In the genomic region with DNA sequence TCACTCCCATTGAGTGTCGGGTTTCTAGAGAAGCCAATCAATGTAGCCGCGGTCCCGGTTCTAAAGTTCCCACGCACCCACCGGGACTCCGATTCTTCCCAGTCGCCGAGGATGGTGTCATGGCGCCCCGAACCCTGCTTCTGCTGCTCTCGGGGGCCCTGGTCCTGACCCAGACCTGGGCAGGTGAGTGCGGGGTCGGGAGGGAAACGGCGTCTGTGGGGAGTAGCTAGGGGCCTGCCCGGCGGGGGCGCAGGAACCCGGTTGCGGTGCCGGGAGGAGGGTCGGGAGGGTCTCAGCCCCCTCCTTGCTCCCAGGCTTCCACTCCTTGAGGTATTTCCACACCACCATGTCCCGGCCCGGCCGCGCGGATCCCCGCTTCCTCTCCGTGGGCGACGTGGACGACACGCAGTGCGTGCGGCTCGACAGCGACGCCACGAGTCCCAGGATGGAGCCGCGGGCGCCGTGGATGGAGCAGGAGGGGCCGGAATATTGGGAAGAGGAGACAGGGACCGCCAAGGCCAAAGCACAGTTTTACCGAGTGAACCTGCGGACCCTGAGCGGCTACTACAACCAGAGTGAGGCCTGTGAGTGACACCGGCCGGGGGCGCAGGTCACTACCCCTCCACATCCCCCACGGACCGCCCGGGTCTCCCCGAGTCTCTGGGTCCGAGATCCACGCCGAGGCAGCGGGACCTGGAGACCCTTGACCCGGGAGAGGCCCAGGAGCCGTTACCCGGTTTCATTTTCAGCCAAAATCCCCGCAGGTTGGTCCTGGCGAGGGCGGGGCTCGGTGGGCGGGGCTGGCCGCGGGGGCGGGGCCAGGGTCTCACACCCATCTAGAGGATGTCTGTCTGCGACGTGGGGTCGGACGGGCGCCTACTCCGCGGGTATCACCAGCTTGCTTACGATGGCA, we compare ENCODE assay signal across 8 cellular contexts. TPM values are rescaled to one million over a fixed set of nuclear protein-coding genes. Genes with fewer than 3 reads are reported as not detected.
DNase-seq lines count a peak whose midpoint lies in the region; ATAC-seq and TF ChIP-seq lines count a peak whose summit lies in the region.

No MANE protein-coding gene starts in this region.

- peaks cover 9% of the 10 kb centered on the region for H3K4me1 Mint-ChIP-seq in activated CD8-positive, alpha-beta T cell treated with anti-CD3 and anti-CD28 coated beads for 36 hours (ENCODE audit: low read depth)

- intact Hi-C loops in activated CD8-positive, alpha-beta T cell treated with anti-CD3 and anti-CD28 coated beads for 36 hours (cut with micrococcal nuclease) = no loop called here

- peaks cover 4% of the 10 kb centered on the region for H3K36me3 Mint-ChIP-seq in activated CD8-positive, alpha-beta T cell treated with anti-CD3 and anti-CD28 coated beads for 36 hours (ENCODE audit: low read depth)

- DNase-seq in DMS53 (lab: John Stamatoyannopoulos, UW) (peak; percentile 56), DMS53 treated with DMSO at 0.1 percent for 48 hours (lab: John Stamatoyannopoulos, UW; ENCODE audit: unreplicated experiment) (no peak), mesenteric fat pad (ENCODE audit: low spot score) (peak; percentile 93), foreskin melanocyte (no peak)
- DNase-seq in activated CD8-positive, alpha-beta T cell treated with anti-CD3 and anti-CD28 coated beads for 36 hours = peak; percentile 72
- peak; percentile 77 for DNase-seq in effector CD8-positive, alpha-beta T cell (lab: John Stamatoyannopoulos, UW)
- DNase-seq in stimulated activated CD8-positive, alpha-beta memory T cell treated with anti-CD3 and anti-CD28 coated beads, Interleukin-12 subunit alpha, Interleukin-12 subunit beta, amount 100 ng/mL, for 4 hours (ENCODE audit: low read depth) = peak; percentile 65

- TF ChIP-seq CTCF in activated CD8-positive, alpha-beta T cell treated with anti-CD3 and anti-CD28 coated beads for 36 hours (IDR thresholded peaks at IDR 0.05) = no peak

- peaks cover 9% of the 10 kb centered on the region for H3K9me3 Mint-ChIP-seq in activated CD8-positive, alpha-beta T cell treated with anti-CD3 and anti-CD28 coated beads for 36 hours

- POLR2A ChIA-PET in activated CD8-positive, alpha-beta T cell treated with anti-CD3 and anti-CD28 coated beads for 36 hours (lab: Charles Lee) = no interaction called here

- peak; percentile 92 for ATAC-seq in activated CD8-positive, alpha-beta T cell treated with anti-CD3 and anti-CD28 coated beads for 36 hours
- ATAC-seq in GM21528 (IDR thresholded peaks at IDR 0.05; ENCODE audit: low FRiP score, unreplicated experiment) = no peak

- H3K27ac Mint-ChIP-seq in activated CD8-positive, alpha-beta T cell treated with anti-CD3 and anti-CD28 coated beads for 36 hours = no peak overlapping the region

- peaks cover 31% of the 10 kb centered on the region for H3K27me3 Mint-ChIP-seq in activated CD8-positive, alpha-beta T cell treated with anti-CD3 and anti-CD28 coated beads for 36 hours

- CTCF ChIA-PET in activated CD8-positive, alpha-beta T cell treated with anti-CD3 and anti-CD28 coated beads for 36 hours (lab: Charles Lee) = interaction anchor here (1.2 kb wide), 1 partner anchor 143 kb away, joined by 3 read pairs; no protein-coding TSS in a partner anchor

- peak overlapping the region; percentile 64 for H3K4me3 Mint-ChIP-seq in activated CD8-positive, alpha-beta T cell treated with anti-CD3 and anti-CD28 coated beads for 36 hours

RNA-seq across cellular contexts. Expression of a gene that starts 35.2 kb away (rescaled TPM):
- 1 to 10 TPM; 3.0 to 3.8 TPM for total RNA-seq in activated CD8-positive, alpha-beta T cell treated with anti-CD3 and anti-CD28 coated beads for 36 hours
- total RNA-seq in mesenteric fat pad = not detected

Comparison
In these comparisons a context has a peak if more than half of its experiments do, and no peak if none do; other contexts are left out.
1. DNase-seq: peak in DMS53 (single experiment), activated CD8-positive, alpha-beta T cell treated with anti-CD3 and anti-CD28 coated beads for 36 hours (single experiment), effector CD8-positive, alpha-beta T cell (single experiment), mesenteric fat pad (single experiment) and stimulated activated CD8-positive, alpha-beta memory T cell treated with anti-CD3 and anti-CD28 coated beads, Interleukin-12 subunit alpha, Interleukin-12 subunit beta, amount 100 ng/mL, for 4 hours (single experiment); none in DMS53 treated with DMSO at 0.1 percent for 48 hours (single experiment) and foreskin melanocyte (single experiment).